In genomic region chr16:19636436-19637267, GRCh38 we compare ENCODE assay signal across 16 cellular contexts.
"Had no signal": no experiment of that assay in that cellular context is flagged by ENCODE, and none has a peak within 500 bp of the region (broad histone marks: within the 10 kb centered on the region; RNA-seq: fewer than 3 reads in every experiment).

No MANE protein-coding gene starts in this region.

- DNase-seq: activated CD4-positive, alpha-beta memory T cell treated with anti-CD3 and anti-CD28 coated beads, Interleukin-2, amount 10 ng/mL, durations not matched to agents 7 days and 5 days; activated CD4-positive, alpha-beta T cell treated with anti-CD3 and anti-CD28 coated beads for 36 hours; activated naive CD4-positive, alpha-beta T cell treated with Interleukin-2 at 50 U/mL for 16 hours; activated T-cell treated with anti-CD3 and anti-CD28 coated beads, Interleukin-2, amount 50 U/mL, for 1 hour; effector memory CD4-positive, alpha-beta T cell; foreskin melanocyte; kidney; midbrain; nucleus accumbens; posterior cingulate gyrus; stimulated activated CD4-positive, alpha-beta T cell treated with anti-CD3 and anti-CD28 coated beads, Interleukin-4, amount 100 ng/mL, for 1 hour; stimulated activated naive CD8-positive, alpha-beta T cell treated with anti-CD3 and anti-CD28 coated beads, Interleukin-15, amount 100 ng/mL, for 72 hours; SW 1271 had no signal

- H3K27ac ChIP-seq: skin epidermis had no signal

- ATAC-seq: activated CD4-positive, alpha-beta T cell treated with anti-CD3 and anti-CD28 coated beads for 36 hours; left lobe of liver; stimulated activated naive CD8-positive, alpha-beta T cell treated with anti-CD3 and anti-CD28 coated beads, Interleukin-15, amount 100 ng/mL, for 72 hours had no signal

- H3K9me3 ChIP-seq: thoracic aorta had no signal

- H3K4me3 ChIP-seq: skin epidermis, thoracic aorta had no signal
